Comparison of ENCODE assay signal across 25 cellular contexts in genomic region chr15:96393209-96393513, GRCh38.
"Had no signal": no experiment of that assay in that cellular context is flagged by ENCODE, and none has a peak within 500 bp of the region (broad histone marks: within the 10 kb centered on the region; RNA-seq: fewer than 3 reads in every experiment).

No MANE protein-coding gene starts in this region.

- H3K4me3 ChIP-seq: cardiac muscle cell, SJCRH30 had no signal

- ATAC-seq: activated CD8-positive, alpha-beta memory T cell treated with anti-CD3 and anti-CD28 coated beads, Interleukin-2, amount 10 ng/mL, durations not matched to agents 7 days and 5 days; activated naive CD4-positive, alpha-beta T cell treated with anti-CD3 and anti-CD28 coated beads, Interleukin-2, amount 50 U/mL, for 72 hours; activated naive CD8-positive, alpha-beta T cell treated with anti-CD3 and anti-CD28 coated beads, Interleukin-2, amount 50 U/mL, for 24 hours had no signal

- H3K27ac ChIP-seq: brain microvascular endothelial cell, cardiac muscle cell, Peyer's patch, RWPE1, SJCRH30 had no signal

- H3K36me3 ChIP-seq: brain microvascular endothelial cell, cardiac muscle cell, Peyer's patch, SJCRH30 had no signal

- H3K27me3 ChIP-seq: brain microvascular endothelial cell, Peyer's patch, SJCRH30 had no signal

- DNase-seq: activated B cell treated with CpG ODN at 0.5 μM for 24 hours; activated CD4-positive, alpha-beta T cell treated with anti-CD3 and anti-CD28 coated beads for 1 hour; activated CD4-positive, alpha-beta T cell treated with anti-CD3 and anti-CD28 coated beads, Interleukin-2, amount 10 ng/mL, durations not matched to agents 24 days and 14 days; activated CD4-positive, alpha-beta T cell treated with anti-CD3 and anti-CD28 coated beads, Interleukin-2, amount 50 U/mL, for 48 hours; activated CD8-positive, alpha-beta memory T cell treated with anti-CD3 and anti-CD28 coated beads, Interleukin-2, amount 10 ng/mL, durations not matched to agents 7 days and 5 days; activated effector memory CD4-positive, alpha-beta T cell treated with Interleukin-2 at 50 U/mL for 16 hours; activated naive CD4-positive, alpha-beta T cell; activated naive CD8-positive, alpha-beta T cell treated with anti-CD3 and anti-CD28 coated beads, Interleukin-2, amount 50 U/mL, for 24 hours; activated T-cell treated with anti-CD3 and anti-CD28 coated beads, Interleukin-2, amount 50 U/mL, for 24 hours; amygdala; brain microvascular endothelial cell; KG1; NCI-H1105 treated with DMSO at 0.1 percent for 48 hours; NCI-H1436 treated with DMSO at 0.1 percent for 48 hours; NCI-H187 treated with DMSO at 0.1 percent for 48 hours; NCI-H2171 treated with DMSO at 0.1 percent for 48 hours; NCI-H226; NCI-H774; Peyer's patch; Right ventricle myocardium superior; SJCRH30; T-helper 9 cell had no signal

- H3K4me1 ChIP-seq: Peyer's patch, SJCRH30 had no signal

- H3K9me3 ChIP-seq: Peyer's patch, SJCRH30 had no signal
